Comparison of ENCODE assay signal across 8 cellular contexts in genomic region chr3:132659000-132659369, GRCh38. TPM values are rescaled to one million over a fixed set of nuclear protein-coding genes. Genes with fewer than 3 reads are reported as not detected.
A peak's percentile ranks its signal among the peaks of the same experiment; 100 is the strongest.
DNase-seq lines count a peak whose midpoint lies in the region; ATAC-seq, FAIRE-seq and TF ChIP-seq lines count a peak whose summit lies in the region.

No MANE protein-coding gene starts in this region.

- peaks cover 3% of the 10 kb centered on the region for H3K36me3 Mint-ChIP-seq in activated T-cell treated with anti-CD3 and anti-CD28 coated beads, Interleukin-2, amount 50 U/mL, for 4 hours (ENCODE audit: insufficient read depth)

- peak overlapping the region; percentile 80 to 93 for H3K4me3 ChIP-seq in Panc1 (ENCODE audit: low read depth in 2 of 2, low read length in 2 of 2)
- H3K4me3 ChIP-seq in esophagus (ENCODE audit: low read depth in 1 of 2, low read length in 2 of 2) = peak overlapping the region; percentile 92 to 99
- peak overlapping the region; percentile 44 to 89 (median 86) for H3K4me3 ChIP-seq in pancreas

- no TSS peak for BruUV-seq in Panc1 (replicated peaks; lab: Mats Ljungman, UMichigan)

- no peak for FAIRE-seq in pancreas (lab: Jason Lieb, UNC)

- H3K27me3 ChIP-seq in Panc1 (ENCODE audit: control insufficient read depth, insufficient read depth, low read length) = no peaks in the 10 kb centered on the region
- H3K27me3 ChIP-seq in esophagus (ENCODE audit: control insufficient read depth in 1 of 2, insufficient read depth in 2 of 2, low read length in 2 of 2) = no peaks in the 10 kb centered on the region
- H3K27me3 ChIP-seq in pancreas = no peaks in the 10 kb centered on the region

- peak overlapping the region; percentile 98 for H3K4me3 Mint-ChIP-seq in activated T-cell treated with anti-CD3 and anti-CD28 coated beads, Interleukin-2, amount 50 U/mL, for 4 hours

- H3K27me3 Mint-ChIP-seq in activated T-cell treated with anti-CD3 and anti-CD28 coated beads, Interleukin-2, amount 50 U/mL, for 4 hours (ENCODE audit: low read depth) = no peaks in the 10 kb centered on the region

- intact Hi-C loops in Panc1 (cut with micrococcal nuclease; ENCODE audit: unreplicated experiment) = no loop called here
- intact Hi-C loops in pancreas (cut with DNase I) = no loop called here

- CTCF ChIA-PET in Panc1 (lab: Charles Lee) = interaction anchor here (0.8 to 1.4 kb wide), 2 partner anchors 12 to 17 kb away, joined by 4 to 5 read pairs; no protein-coding TSS in a partner anchor

- H3K4me1 Mint-ChIP-seq in activated T-cell treated with anti-CD3 and anti-CD28 coated beads, Interleukin-2, amount 50 U/mL, for 4 hours (ENCODE audit: low read depth) = peaks cover 42% of the 10 kb centered on the region

- no peaks in the 10 kb centered on the region for H3K9me3 ChIP-seq in Panc1 (ENCODE audit: control insufficient read depth, insufficient read depth, low read depth, low read length)
- no peaks in the 10 kb centered on the region for H3K9me3 ChIP-seq in esophagus (ENCODE audit: control insufficient read depth in 2 of 2, insufficient read depth in 1 of 2, low read depth in 1 of 2, low read length in 1 of 2)
- no peaks in the 10 kb centered on the region for H3K9me3 ChIP-seq in pancreas

- TF ChIP-seq CTCF in Panc1 (IDR thresholded peaks at IDR 0.05) = no peak
- no peak for TF ChIP-seq CTCF in pancreas (IDR thresholded peaks at IDR 0.05)

- in situ Hi-C loops in Panc1 (cut with HindIII; ENCODE audit: low pct_unique_long_range_greater_than_20kb, low sequenced_read_pairs) = no loop called here

- peak overlapping the region; percentile 87 for H3K27ac ChIP-seq in Panc1 (ENCODE audit: low read length)
- H3K27ac ChIP-seq in esophagus (ENCODE audit: low read depth in 2 of 2, low read length in 1 of 2) = peak overlapping the region; percentile 90 to 92
- peak overlapping the region; percentile 82 to 96 (median 92) for H3K27ac ChIP-seq in pancreas

- WGBS in esophagus, 2 donors = 5 to 7% methylated on average over 7 of the region's 7 CpGs
- WGBS in pancreas, 2 donors = 2 to 4% methylated on average over 7 of the region's 7 CpGs

- no peaks in the 10 kb centered on the region for H3K9me3 Mint-ChIP-seq in activated T-cell treated with anti-CD3 and anti-CD28 coated beads, Interleukin-2, amount 50 U/mL, for 4 hours

- POLR2A ChIA-PET in Panc1 (lab: Charles Lee) = interaction anchor here (0.6 kb wide), 1 partner anchor 1712 kb away, joined by 3 read pairs; no protein-coding TSS in a partner anchor

- H3K36me3 ChIP-seq in Panc1 (ENCODE audit: control insufficient read depth, insufficient read depth, low read length) (no peaks in the 10 kb centered on the region; the same call in 1 of the 2 replicates), esophagus (ENCODE audit: control insufficient read depth in 2 of 2, insufficient read depth in 2 of 2, low read length in 1 of 2) (no peaks in the 10 kb centered on the region), pancreas (no peaks in the 10 kb centered on the region)

- ATAC-seq in activated T-cell treated with anti-CD3 and anti-CD28 coated beads, Interleukin-2, amount 50 U/mL, for 4 hours = no peak
- peak; percentile 1; the same call in 1 of the 2 replicates for ATAC-seq in Panc1
- ATAC-seq in pancreas = no peak
- ATAC-seq in GM18867 (IDR thresholded peaks at IDR 0.05; ENCODE audit: unreplicated experiment) = no peak

- peaks cover 21% of the 10 kb centered on the region for H3K4me1 ChIP-seq in Panc1 (ENCODE audit: control insufficient read depth, insufficient read depth, low read length)
- H3K4me1 ChIP-seq in esophagus (ENCODE audit: control insufficient read depth in 2 of 2, insufficient read depth in 2 of 2, low read length in 1 of 2) = no peaks in the 10 kb centered on the region
- H3K4me1 ChIP-seq in pancreas = peaks cover 16 to 31% (median 19%) of the 10 kb centered on the region in 3 donors

- DNase-seq in activated T-cell treated with anti-CD3 and anti-CD28 coated beads, Interleukin-2, amount 50 U/mL, for 4 hours = no peak
- DNase-seq in activated T-cell treated with anti-CD3 and anti-CD28 coated beads, Interleukin-2, amount 50 U/mL, for 48 hours = no peak
- DNase-seq in Panc1 (ENCODE audit: low read depth, low spot score) (no peak), pancreas (no peak), ureter (ENCODE audit: low spot score) (no peak)
- DNase-seq in effector CD4-positive, alpha-beta T cell = no peak

RNA-seq across cellular contexts. Expression of gene ACAD11, which starts 0.6 kb away (rescaled TPM):
- total RNA-seq in activated T-cell treated with anti-CD3 and anti-CD28 coated beads, Interleukin-2, amount 50 U/mL, for 4 hours = 10 to 100 TPM in 2 of 3 donors, 1 to 10 TPM in 1; 6.5 to 12.1 (median 10.8) TPM
- total RNA-seq in Panc1 (2021; ENCODE audit: unreplicated experiment) (15.4 TPM), pancreas (10 to 100 TPM in 4 of 6 donors, 1 to 10 TPM in 2; 6.6 to 16.5 (median 11.0) TPM), ureter (23.5 TPM)
- polyA plus RNA-seq in Panc1 (2012; ENCODE audit: insufficient read length) = 11.4 TPM
- polyA plus RNA-seq in esophagus (10 to 100 TPM in 1 of 2 donors, 1 to 10 TPM in 1; 8.4 to 10.6 TPM), pancreas (10 to 100 TPM; 12.9 to 31.7 TPM)

RNA-seq across cellular contexts. Expression of gene UBA5, which starts 1.1 kb away (rescaled TPM):
- total RNA-seq in activated T-cell treated with anti-CD3 and anti-CD28 coated beads, Interleukin-2, amount 50 U/mL, for 4 hours = 10 to 100 TPM; 57.9 to 63.4 (median 61.1) TPM
- total RNA-seq in Panc1 (2021; ENCODE audit: unreplicated experiment) = 44.0 TPM
- polyA plus RNA-seq in Panc1 (2012; ENCODE audit: insufficient read length) = 67.7 TPM
- 10 to 100 TPM; 16.3 to 19.2 TPM for polyA plus RNA-seq in esophagus
- total RNA-seq in pancreas = 10 to 100 TPM; 32.2 to 45.1 (median 35.7) TPM
- polyA plus RNA-seq in pancreas = 10 to 100 TPM; 47.2 to 49.0 TPM
- total RNA-seq in ureter = 49.1 TPM
